In the genomic region with DNA sequence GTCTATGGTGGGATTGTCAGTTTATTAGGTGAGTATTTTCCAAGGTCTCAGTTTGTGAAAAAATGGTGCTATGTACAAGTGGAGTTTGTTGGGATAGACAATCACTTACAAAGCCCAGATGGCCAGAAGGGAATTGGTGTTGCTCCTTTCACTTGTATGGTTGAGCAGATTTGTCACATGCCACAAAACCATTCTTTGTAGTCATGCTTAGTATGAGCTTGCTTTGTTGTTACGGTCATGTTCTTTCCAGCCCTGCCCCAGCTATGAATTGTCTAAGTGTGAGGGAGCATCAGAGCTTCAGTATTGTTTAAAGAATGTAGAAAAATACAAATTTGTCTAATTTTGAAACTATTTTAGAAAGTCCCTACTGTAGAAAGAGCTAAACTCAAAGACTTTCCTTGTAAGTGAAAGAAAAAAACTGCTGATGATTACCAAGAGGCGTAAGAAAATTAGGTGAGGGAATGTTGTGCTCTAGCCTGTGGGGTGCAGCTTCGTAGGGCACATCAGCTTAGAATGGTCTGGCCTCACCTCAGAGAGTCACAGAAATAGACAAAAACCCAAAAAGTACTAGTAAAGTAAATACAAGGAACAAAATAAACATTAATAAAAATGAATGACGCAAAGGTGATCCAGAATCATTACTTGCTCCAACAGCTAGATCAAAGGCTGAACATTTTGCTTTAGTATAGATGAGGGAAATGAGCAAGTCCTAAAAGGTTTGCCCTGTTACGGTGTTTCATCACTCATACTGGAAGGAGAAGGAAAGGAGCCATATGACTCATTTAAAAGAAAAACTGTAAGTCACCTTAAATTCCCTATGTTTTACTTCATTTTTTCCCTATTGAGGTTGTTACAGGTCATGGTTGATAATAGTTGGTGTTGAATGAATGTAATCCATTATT, we compare ENCODE assay signal across 9 cellular contexts. TPM values are rescaled to one million over a fixed set of nuclear protein-coding genes. Genes with fewer than 3 reads are reported as not detected.
DNase-seq lines count a peak whose midpoint lies in the region; ATAC-seq and TF ChIP-seq lines count a peak whose summit lies in the region.
"Had no signal": no experiment of that assay in that cellular context is flagged by ENCODE, and none has a peak within 500 bp of the region (broad histone marks: within the 10 kb centered on the region; RNA-seq: fewer than 3 reads in every experiment).

No MANE protein-coding gene starts in this region.

- TF ChIP-seq EP300 in gastroesophageal sphincter (IDR thresholded peaks at IDR 0.05): no peak

- H3K27ac ChIP-seq in VCaP (peak overlapping the region; percentile 96), thymus (ENCODE audit: low read depth) (peak overlapping the region; percentile 15), gastroesophageal sphincter (peak overlapping the region in 1 of 4 donors; percentile 25)
- H3K27ac ChIP-seq: C4-2B had no signal

- H3K36me3 ChIP-seq in thymus (ENCODE audit: control insufficient read depth, insufficient read depth) (peaks cover 10% of the 10 kb centered on the region), gastroesophageal sphincter (peaks cover 0 to 62% of the 10 kb centered on the region in 2 donors)

- no peak for TF ChIP-seq POLR2A in gastroesophageal sphincter (IDR thresholded peaks at IDR 0.05)

- peaks cover 37% of the 10 kb centered on the region for H3K4me1 Mint-ChIP-seq in activated CD8-positive, alpha-beta memory T cell treated with anti-CD3 and anti-CD28 coated beads, Interleukin-2, amount 10 ng/mL, durations not matched to agents 7 days and 5 days

- CTCF ChIA-PET in activated CD8-positive, alpha-beta memory T cell treated with anti-CD3 and anti-CD28 coated beads, Interleukin-2, amount 10 ng/mL, durations not matched to agents 7 days and 5 days (lab: Charles Lee): interaction anchor here (0.9 to 7.3 kb wide), 14 partner anchors 9 to 206 kb away, joined by 3 to 41 read pairs (median 4); partner anchors contain the start of gene TGIF1

- ATAC-seq in activated CD8-positive, alpha-beta memory T cell treated with anti-CD3 and anti-CD28 coated beads, Interleukin-2, amount 10 ng/mL, durations not matched to agents 7 days and 5 days: peak; percentile 47
- ATAC-seq in gastroesophageal sphincter: no peak

- peak overlapping the region; percentile 38 for H3K4me3 Mint-ChIP-seq in activated CD8-positive, alpha-beta memory T cell treated with anti-CD3 and anti-CD28 coated beads, Interleukin-2, amount 10 ng/mL, durations not matched to agents 7 days and 5 days

- 95% methylated on average over 5 of the region's 5 CpGs for WGBS in thymus
- WGBS in gastroesophageal sphincter (ENCODE audit: low coverage in 1 of 2), 2 donors: 82 to 90% methylated on average over 2 to 5 of the region's 5 CpGs

- H3K4me1 ChIP-seq in thymus (ENCODE audit: control insufficient read depth, insufficient read depth, low read length) (no peaks in the 10 kb centered on the region), gastroesophageal sphincter (peaks cover 7 to 55% (median 15%) of the 10 kb centered on the region in 3 donors)

- H3K9me3 Mint-ChIP-seq in activated CD8-positive, alpha-beta memory T cell treated with anti-CD3 and anti-CD28 coated beads, Interleukin-2, amount 10 ng/mL, durations not matched to agents 7 days and 5 days (ENCODE audit: low read depth): no peaks in the 10 kb centered on the region

- no peak for DNase-seq in activated CD8-positive, alpha-beta memory T cell treated with anti-CD3 and anti-CD28 coated beads, Interleukin-2, amount 10 ng/mL, durations not matched to agents 7 days and 5 days
- DNase-seq in activated CD8-positive, alpha-beta memory T cell treated with anti-CD3 and anti-CD28 coated beads, Interleukin-2, amount 50 U/mL, for 4 hours: no peak
- peak; percentile 48 for DNase-seq in glomerular visceral epithelial cell (ENCODE audit: extremely low spot score)
- no peak for DNase-seq in H4 (ENCODE audit: low spot score)
- no peak for DNase-seq in dedifferentiated amniotic fluid mesenchymal stem cell (ENCODE audit: extremely low spot score)

- TF ChIP-seq CTCF in VCaP (conservative IDR thresholded peaks at IDR 0.05) (no peak), gastroesophageal sphincter (IDR thresholded peaks at IDR 0.05) (no peak)

- peak overlapping the region; percentile 87 for H3K27ac Mint-ChIP-seq in activated CD8-positive, alpha-beta memory T cell treated with anti-CD3 and anti-CD28 coated beads, Interleukin-2, amount 10 ng/mL, durations not matched to agents 7 days and 5 days

- H3K27me3 ChIP-seq in thymus (ENCODE audit: control insufficient read depth, insufficient read depth): no peaks in the 10 kb centered on the region
- H3K27me3 ChIP-seq in gastroesophageal sphincter: no peaks in the 10 kb centered on the region

- no peaks in the 10 kb centered on the region for H3K27me3 Mint-ChIP-seq in activated CD8-positive, alpha-beta memory T cell treated with anti-CD3 and anti-CD28 coated beads, Interleukin-2, amount 10 ng/mL, durations not matched to agents 7 days and 5 days

- H3K9me3 ChIP-seq in thymus (ENCODE audit: control insufficient read depth) (no peaks in the 10 kb centered on the region), gastroesophageal sphincter (peaks cover 0 to 14% (median 0%) of the 10 kb centered on the region in 3 donors)

- H3K36me3 Mint-ChIP-seq in activated CD8-positive, alpha-beta memory T cell treated with anti-CD3 and anti-CD28 coated beads, Interleukin-2, amount 10 ng/mL, durations not matched to agents 7 days and 5 days: peaks cover 35% of the 10 kb centered on the region

- H3K4me3 ChIP-seq in thymus (ENCODE audit: low read length) (no peak overlapping the region), gastroesophageal sphincter (no peak overlapping the region)

RNA-seq across cellular contexts. Expression of gene TGIF1, which starts 9.2 kb away (rescaled TPM):
- total RNA-seq in activated CD8-positive, alpha-beta memory T cell treated with anti-CD3 and anti-CD28 coated beads, Interleukin-2, amount 10 ng/mL, durations not matched to agents 7 days and 5 days: 10 to 100 TPM in 1 of 2 experiments, 1 to 10 TPM in 1; 9.7 to 19.0 TPM
- polyA plus RNA-seq in thymus: 96.1 TPM
- 10 to 100 TPM; 55.5 to 95.8 (median 77.0) TPM for total RNA-seq in gastroesophageal sphincter
- total RNA-seq in H4 (2014; rRNA removed; shearing (Covaris generic)): 126 and 127 TPM in 2 replicates
